In the genomic region with DNA sequence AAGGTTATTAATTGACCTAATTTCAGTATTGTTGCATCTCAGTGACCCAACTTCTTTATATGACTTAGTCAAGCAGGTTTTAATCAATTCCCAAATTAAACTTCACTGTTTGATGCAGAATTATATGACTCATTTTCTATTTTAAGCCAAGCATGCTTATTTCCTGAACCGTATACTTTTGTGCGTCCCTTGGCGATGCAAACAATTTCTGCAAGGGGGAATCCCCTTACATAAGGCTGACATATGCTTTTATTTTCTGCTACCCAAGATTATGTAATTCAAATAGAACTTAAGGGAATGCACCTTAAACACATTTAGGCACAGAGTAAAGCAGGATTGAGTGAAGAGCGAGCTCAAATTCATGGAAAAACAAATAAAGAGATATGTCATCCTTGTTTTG, we compare ENCODE assay signal across 20 cellular contexts.
"Had no signal": no experiment of that assay in that cellular context is flagged by ENCODE, and none has a peak within 500 bp of the region (broad histone marks: within the 10 kb centered on the region; RNA-seq: fewer than 3 reads in every experiment).

No MANE protein-coding gene starts in this region.

- H3K4me3 Mint-ChIP-seq: activated naive CD4-positive, alpha-beta T cell treated with anti-CD3 and anti-CD28 coated beads, Interleukin-2, amount 50 U/mL, for 24 hours; stimulated activated naive CD8-positive, alpha-beta T cell treated with anti-CD3 and anti-CD28 coated beads, Interleukin-15, amount 100 ng/mL, for 72 hours had no signal

- H3K9me3 Mint-ChIP-seq: activated naive CD4-positive, alpha-beta T cell treated with anti-CD3 and anti-CD28 coated beads, Interleukin-2, amount 50 U/mL, for 24 hours; stimulated activated naive CD8-positive, alpha-beta T cell treated with anti-CD3 and anti-CD28 coated beads, Interleukin-15, amount 100 ng/mL, for 72 hours had no signal

- FAIRE-seq: astrocyte, kidney had no signal

- DNase-seq: activated CD4-positive, CD25-positive, alpha-beta regulatory T cell treated with anti-CD3 and anti-CD28 coated beads, Interleukin-2, amount 50 U/mL, for 72 hours; activated CD8-positive, alpha-beta memory T cell treated with anti-CD3 and anti-CD28 coated beads for 24 hours; activated gamma-delta T cell; adrenal gland; cerebellar nuclear complex; cortex of kidney; heart left ventricle; kidney; left lung; occipital lobe; posterior cingulate gyrus; retina; stimulated activated naive CD8-positive, alpha-beta T cell treated with anti-CD3 and anti-CD28 coated beads, Interleukin-15, amount 100 ng/mL, for 72 hours; trophoblast cell had no signal

- H3K36me3 Mint-ChIP-seq: activated naive CD4-positive, alpha-beta T cell treated with anti-CD3 and anti-CD28 coated beads, Interleukin-2, amount 50 U/mL, for 24 hours had no signal

- H3K27ac ChIP-seq: adrenal gland, breast epithelium, gastroesophageal sphincter, heart left ventricle, left lung, suprapubic skin, vagina had no signal

- ATAC-seq: gastroesophageal sphincter; heart left ventricle; left lung; stimulated activated naive CD8-positive, alpha-beta T cell treated with anti-CD3 and anti-CD28 coated beads, Interleukin-15, amount 100 ng/mL, for 72 hours had no signal

- H3K4me1 ChIP-seq: adrenal gland, breast epithelium, gastroesophageal sphincter, heart left ventricle, left lung, suprapubic skin, vagina had no signal

- H3K27ac Mint-ChIP-seq: activated naive CD4-positive, alpha-beta T cell treated with anti-CD3 and anti-CD28 coated beads, Interleukin-2, amount 50 U/mL, for 24 hours; stimulated activated naive CD8-positive, alpha-beta T cell treated with anti-CD3 and anti-CD28 coated beads, Interleukin-15, amount 100 ng/mL, for 72 hours had no signal

- H3K27me3 ChIP-seq: adrenal gland, breast epithelium, gastroesophageal sphincter, heart left ventricle, left lung, suprapubic skin, vagina had no signal

- H3K9me3 ChIP-seq: adrenal gland, breast epithelium, vagina had no signal

- H3K4me1 Mint-ChIP-seq: activated naive CD4-positive, alpha-beta T cell treated with anti-CD3 and anti-CD28 coated beads, Interleukin-2, amount 50 U/mL, for 24 hours; stimulated activated naive CD8-positive, alpha-beta T cell treated with anti-CD3 and anti-CD28 coated beads, Interleukin-15, amount 100 ng/mL, for 72 hours had no signal

- H3K36me3 ChIP-seq: adrenal gland, breast epithelium, gastroesophageal sphincter, heart left ventricle, left lung, suprapubic skin, vagina had no signal

- H3K4me3 ChIP-seq: adrenal gland, breast epithelium, gastroesophageal sphincter, heart left ventricle, left lung, suprapubic skin, vagina had no signal
